Comparison of ENCODE assay signal across 8 cellular contexts in genomic region chrX:48897621-48898306, GRCh38. TPM values are rescaled to one million over a fixed set of nuclear protein-coding genes. Genes with fewer than 3 reads are reported as not detected.
A peak's percentile ranks its signal among the peaks of the same experiment; 100 is the strongest.
DNase-seq lines count a peak whose midpoint lies in the region; ATAC-seq, FAIRE-seq and TF ChIP-seq lines count a peak whose summit lies in the region.

Gene PQBP1, plus strand, starts transcription at chrX:48897930. Its CDS starts 580 bp downstream, at chrX:48898510.
Gene TIMM17B, minus strand, starts transcription at chrX:48897768. Its CDS starts 19 bp downstream, at chrX:48897749.

- no peaks in the 10 kb centered on the region for H3K27me3 ChIP-seq in pancreas
- no peaks in the 10 kb centered on the region for H3K27me3 ChIP-seq in tibial artery

- H3K36me3 ChIP-seq in pancreas = peaks cover 0 to 4% (median 0%) of the 10 kb centered on the region in 3 donors
- H3K36me3 ChIP-seq in tibial artery = peaks cover 10 to 36% (median 19%) of the 10 kb centered on the region in 3 donors

- H3K9me3 ChIP-seq in pancreas (no peaks in the 10 kb centered on the region), tibial artery (no peaks in the 10 kb centered on the region)

- ATAC-seq in HG02759 (IDR thresholded peaks at IDR 0.05; ENCODE audit: unreplicated experiment) = peak; percentile 91
- ATAC-seq in activated naive CD8-positive, alpha-beta T cell treated with anti-CD3 and anti-CD28 coated beads, Interleukin-2, amount 50 U/mL, for 24 hours = peak; percentile 94
- ATAC-seq in Right ventricle myocardium inferior = peak; percentile 97
- ATAC-seq in pancreas = peak; percentile 90 to 97 (median 94)

- H3K27ac Mint-ChIP-seq in activated naive CD8-positive, alpha-beta T cell treated with anti-CD3 and anti-CD28 coated beads, Interleukin-2, amount 50 U/mL, for 24 hours = peak within 1 kb of the TSS; percentile 96

- peak within 1 kb of the TSS; percentile 91 for H3K4me3 Mint-ChIP-seq in activated naive CD8-positive, alpha-beta T cell treated with anti-CD3 and anti-CD28 coated beads, Interleukin-2, amount 50 U/mL, for 24 hours

- TF ChIP-seq CTCF in GM12864 (IDR thresholded peaks at IDR 0.05; ENCODE audit: low read depth, low read length, missing control alignments) = no peak
- no peak for TF ChIP-seq CTCF in pancreas (IDR thresholded peaks at IDR 0.05)
- TF ChIP-seq CTCF in tibial artery (IDR thresholded peaks at IDR 0.05) = no peak

- H3K27me3 Mint-ChIP-seq in activated naive CD8-positive, alpha-beta T cell treated with anti-CD3 and anti-CD28 coated beads, Interleukin-2, amount 50 U/mL, for 24 hours = no peaks in the 10 kb centered on the region

- peaks cover 5% of the 10 kb centered on the region for H3K36me3 Mint-ChIP-seq in activated naive CD8-positive, alpha-beta T cell treated with anti-CD3 and anti-CD28 coated beads, Interleukin-2, amount 50 U/mL, for 24 hours (ENCODE audit: low read depth)

- FAIRE-seq in pancreas (lab: Jason Lieb, UNC) = peak; percentile 89

- peaks cover 26% of the 10 kb centered on the region for H3K4me1 Mint-ChIP-seq in activated naive CD8-positive, alpha-beta T cell treated with anti-CD3 and anti-CD28 coated beads, Interleukin-2, amount 50 U/mL, for 24 hours

- peaks cover 0 to 3% (median 0%) of the 10 kb centered on the region in 3 donors for H3K4me1 ChIP-seq in pancreas
- peaks cover 0 to 15% (median 7%) of the 10 kb centered on the region in 4 donors for H3K4me1 ChIP-seq in tibial artery

- H3K4me3 ChIP-seq in GM12864 (ENCODE audit: low read depth, low read length) = peak within 1 kb of the TSS; percentile 91
- peak within 1 kb of the TSS; percentile 40 to 57 (median 47) for H3K4me3 ChIP-seq in pancreas
- H3K4me3 ChIP-seq in tibial artery = peak within 1 kb of the TSS; percentile 74 to 78

- intact Hi-C loops in Right ventricle myocardium inferior (cut with DNase I) = loop anchor here (2.0 kb wide), 1 partner anchor 95 kb away; the partner anchor contains the start of gene HDAC6
- intact Hi-C loops in pancreas (cut with DNase I) = no loop called here
- intact Hi-C loops in tibial artery (cut with DNase I; ENCODE audit: low total_unique reads) = no loop called here

- 0 to 36% methylated on average over 48 to 49 of the region's 49 CpGs for WGBS in pancreas, 2 donors

- DNase-seq in GM12864 (ENCODE audit: low read depth) (peak; percentile 91), NCI-H1417 (lab: John Stamatoyannopoulos, UW) (peak; percentile 94 to 96 (median 96)), SW 1271 (lab: John Stamatoyannopoulos, UW) (peak; percentile 49 to 81), Right ventricle myocardium inferior (ENCODE audit: missing footprints) (peak; percentile 92), pancreas (peak; percentile 88 to 92 (median 90)), tibial artery (peak; percentile 87 to 94)
- DNase-seq in activated naive CD8-positive, alpha-beta T cell treated with anti-CD3 and anti-CD28 coated beads, Interleukin-2, amount 50 U/mL, for 24 hours = peak; percentile 82

- H3K27ac ChIP-seq in pancreas (peak within 1 kb of the TSS; percentile 83 to 91 (median 89)), tibial artery (peak within 1 kb of the TSS; percentile 94 to 98)

- no peaks in the 10 kb centered on the region for H3K9me3 Mint-ChIP-seq in activated naive CD8-positive, alpha-beta T cell treated with anti-CD3 and anti-CD28 coated beads, Interleukin-2, amount 50 U/mL, for 24 hours

RNA-seq across cellular contexts. Expression of gene PQBP1, which starts in this region (rescaled TPM):
- total RNA-seq in Right ventricle myocardium inferior = 58.6 TPM
- 10 to 100 TPM; 36.4 to 66.5 (median 49.3) TPM for total RNA-seq in pancreas
- polyA plus RNA-seq in pancreas = 100 to 1,000 TPM; 108 to 112 TPM

RNA-seq across cellular contexts. Expression of gene TIMM17B, which starts in this region (rescaled TPM):
- 80.5 TPM for total RNA-seq in Right ventricle myocardium inferior
- 10 to 100 TPM; 15.7 to 26.0 (median 19.5) TPM for total RNA-seq in pancreas
- polyA plus RNA-seq in pancreas = 10 to 100 TPM; 29.8 to 48.9 TPM

Comparison
In these comparisons a context has a peak if more than half of its experiments do, and no peak if none do; other contexts are left out.
1. Peak in every context shown above with its lines: DNase-seq, ATAC-seq, H3K4me3 ChIP-seq and H3K27ac ChIP-seq.